ENCODE assay signal across 8 cellular contexts in the genomic region with DNA sequence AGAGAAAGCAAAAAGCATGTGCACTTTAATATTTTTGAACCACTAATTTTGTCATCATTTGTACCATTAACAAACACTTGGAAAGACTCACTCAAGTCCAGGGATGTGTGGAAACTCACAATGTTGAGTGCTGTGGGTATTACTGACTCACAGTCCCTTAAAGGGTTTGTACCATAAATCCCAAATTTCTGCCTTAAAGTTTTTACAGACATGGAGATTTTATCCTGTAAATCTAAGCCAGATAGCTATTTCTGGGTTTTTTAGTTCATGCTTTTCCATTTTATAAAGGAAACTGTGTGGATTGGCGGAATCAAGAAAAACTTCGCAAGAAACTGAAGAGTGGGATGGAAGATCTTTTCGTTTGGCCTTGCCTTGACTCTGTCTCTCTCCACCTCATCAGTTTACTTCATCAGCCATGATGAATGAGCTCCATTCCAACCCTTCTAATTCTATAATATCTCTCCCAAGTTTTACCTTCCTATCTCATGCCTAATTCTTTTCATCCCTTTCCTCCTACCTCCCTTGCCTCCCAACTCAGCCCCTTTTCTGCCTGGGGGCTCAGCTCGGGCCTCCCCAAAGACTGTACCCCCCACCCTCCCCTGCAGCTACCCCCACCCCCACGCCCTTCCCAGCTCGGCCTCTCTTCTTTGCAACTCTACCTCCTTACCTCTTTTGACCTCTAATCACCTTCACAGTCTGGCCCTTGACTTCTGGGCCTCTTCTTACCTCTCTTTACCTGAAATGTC.
DNase-seq lines count a peak whose midpoint lies in the region; ATAC-seq and TF ChIP-seq lines count a peak whose summit lies in the region.

No MANE protein-coding gene starts in this region.

- peaks cover 0 to 4% of the 10 kb centered on the region in 2 donors for H3K27me3 Mint-ChIP-seq in natural killer cell treated with Interleukin-12 subunit alpha and Interleukin-12 subunit beta and Interleukin-15 and Interleukin-18, amount 100 ng/mL, for 72 hours

- no peak for TF ChIP-seq CTCF in dorsolateral prefrontal cortex (IDR thresholded peaks at IDR 0.05 in 54 of 56, conservative IDR thresholded peaks at IDR 0.05 in 2 of 56; ENCODE audit: low read depth in 1 of 56, partially characterized antibody in 56 of 56)

- H3K36me3 ChIP-seq in NT2/D1 (ENCODE audit: insufficient read depth, insufficient read length, low read length) = no peaks in the 10 kb centered on the region

- DNase-seq in DMS53 treated with DMSO at 0.1 percent for 48 hours (lab: John Stamatoyannopoulos, UW; ENCODE audit: unreplicated experiment) (peak; percentile 44), NT2/D1 (ENCODE audit: low read depth, low spot score) (no peak), dorsolateral prefrontal cortex (no peak), posterior vena cava (ENCODE audit: low spot score) (no peak), NCI-H1105 treated with DMSO at 0.1 percent for 48 hours (lab: John Stamatoyannopoulos, UW) (no peak), NCI-H446 treated with DMSO at 0.1 percent for 48 hours (lab: John Stamatoyannopoulos, UW) (no peak)
- no peak for DNase-seq in natural killer cell treated with Interleukin-12 subunit alpha and Interleukin-12 subunit beta and Interleukin-15 and Interleukin-18, amount 100 ng/mL, for 72 hours (ENCODE audit: low spot score)

- H3K27ac Mint-ChIP-seq in natural killer cell treated with Interleukin-12 subunit alpha and Interleukin-12 subunit beta and Interleukin-15 and Interleukin-18, amount 100 ng/mL, for 72 hours = peak overlapping the region; percentile 96 to 98

- no peak for ATAC-seq in natural killer cell treated with Interleukin-12 subunit alpha and Interleukin-12 subunit beta and Interleukin-15 and Interleukin-18, amount 100 ng/mL, for 72 hours
- ATAC-seq in HG02981 (IDR thresholded peaks at IDR 0.05; ENCODE audit: unreplicated experiment) = no peak

- H3K4me3 Mint-ChIP-seq in natural killer cell treated with Interleukin-12 subunit alpha and Interleukin-12 subunit beta and Interleukin-15 and Interleukin-18, amount 100 ng/mL, for 72 hours = peak overlapping the region; percentile 99

- H3K27me3 ChIP-seq in NT2/D1 (ENCODE audit: insufficient read depth, insufficient read length) = peaks cover 37% of the 10 kb centered on the region
- H3K27me3 ChIP-seq in dorsolateral prefrontal cortex = no peaks in the 10 kb centered on the region

- H3K36me3 Mint-ChIP-seq in natural killer cell treated with Interleukin-12 subunit alpha and Interleukin-12 subunit beta and Interleukin-15 and Interleukin-18, amount 100 ng/mL, for 72 hours = peaks cover 6% of the 10 kb centered on the region

- no peaks in the 10 kb centered on the region for H3K9me3 Mint-ChIP-seq in natural killer cell treated with Interleukin-12 subunit alpha and Interleukin-12 subunit beta and Interleukin-15 and Interleukin-18, amount 100 ng/mL, for 72 hours

- peaks cover 51 to 55% of the 10 kb centered on the region in 2 donors for H3K4me1 Mint-ChIP-seq in natural killer cell treated with Interleukin-12 subunit alpha and Interleukin-12 subunit beta and Interleukin-15 and Interleukin-18, amount 100 ng/mL, for 72 hours (ENCODE audit: low read depth in 2 of 2)

- intact Hi-C loops in dorsolateral prefrontal cortex (cut with DNase I) (loop anchor here (2.0 to 10.0 kb wide), 8 partner anchors 37 to 403 kb away; partner anchors contain the start of gene MKLN1 (in 2 of the 2)), posterior vena cava (cut with DNase I) (loop anchor here in 1 of 2 donors (5.0 kb wide), 1 partner anchor 218 kb away; the partner anchor contains the start of gene MKLN1)

- no peaks in the 10 kb centered on the region for H3K9me3 ChIP-seq in NT2/D1 (ENCODE audit: insufficient read depth, low read length)

- H3K4me1 ChIP-seq in NT2/D1 (ENCODE audit: insufficient read depth, insufficient read length) = peaks cover 5% of the 10 kb centered on the region

- peak overlapping the region; percentile 72 for H3K9ac ChIP-seq in NT2/D1 (ENCODE audit: insufficient read length, low read depth)

- peak overlapping the region; percentile 90 to 100 (median 100) for H3K27ac ChIP-seq in dorsolateral prefrontal cortex

- H3K4me3 ChIP-seq in NT2/D1 (ENCODE audit: insufficient read length, low read depth) (peak overlapping the region; percentile 63), dorsolateral prefrontal cortex (peak overlapping the region; percentile 66 to 100 (median 99))
